19 cellular contexts compared by ENCODE assay signal in the genomic region with DNA sequence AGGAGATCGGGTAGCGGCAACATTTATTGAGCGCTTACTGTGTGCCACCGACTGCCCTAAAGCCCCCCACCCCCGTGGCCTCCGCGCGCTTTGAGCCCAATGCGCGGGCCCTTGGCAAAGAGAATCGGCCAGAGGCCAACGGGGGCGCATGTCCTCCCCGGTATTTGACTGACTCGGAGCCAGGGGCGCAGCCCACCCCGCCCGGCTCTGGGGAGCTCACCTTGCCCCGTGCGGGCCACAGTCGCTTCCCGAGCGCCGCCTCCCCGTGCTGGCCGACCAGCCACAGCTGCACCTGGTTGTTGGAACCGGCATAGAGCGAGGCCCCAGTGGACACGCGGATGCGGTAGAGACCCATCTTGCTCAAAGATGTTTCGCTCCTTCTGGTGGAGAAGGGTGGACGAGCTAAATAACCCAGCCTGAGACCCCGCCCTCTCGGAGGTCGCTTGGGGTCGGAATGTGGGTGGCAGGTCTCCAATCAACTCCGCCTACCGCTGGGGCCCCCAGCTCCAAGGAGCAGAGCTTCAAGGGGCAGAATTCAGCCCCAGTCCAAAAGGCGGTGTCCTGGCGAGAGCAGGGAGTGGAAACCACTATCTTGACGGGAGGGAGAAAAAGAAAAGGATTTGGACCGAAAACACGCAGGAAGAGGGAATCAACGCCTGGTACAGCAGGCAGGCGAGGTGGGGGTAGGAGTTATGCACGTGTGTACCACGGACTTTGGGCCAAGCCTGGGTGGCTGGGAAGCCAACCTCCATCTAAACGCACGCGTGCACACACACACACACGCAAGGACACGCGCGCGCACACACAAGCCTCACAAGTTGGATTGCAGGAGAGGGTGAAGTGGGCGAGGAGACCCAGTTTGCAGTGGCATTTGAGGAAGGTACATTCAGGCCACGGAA. TPM values are rescaled to one million over a fixed set of nuclear protein-coding genes. Genes with fewer than 3 reads are reported as not detected.
DNase-seq lines count a peak whose midpoint lies in the region; ATAC-seq, FAIRE-seq and TF ChIP-seq lines count a peak whose summit lies in the region.
"Had no signal": no experiment of that assay in that cellular context is flagged by ENCODE, and none has a peak within 500 bp of the region (broad histone marks: within the 10 kb centered on the region; RNA-seq: fewer than 3 reads in every experiment).

A gene with protein sequence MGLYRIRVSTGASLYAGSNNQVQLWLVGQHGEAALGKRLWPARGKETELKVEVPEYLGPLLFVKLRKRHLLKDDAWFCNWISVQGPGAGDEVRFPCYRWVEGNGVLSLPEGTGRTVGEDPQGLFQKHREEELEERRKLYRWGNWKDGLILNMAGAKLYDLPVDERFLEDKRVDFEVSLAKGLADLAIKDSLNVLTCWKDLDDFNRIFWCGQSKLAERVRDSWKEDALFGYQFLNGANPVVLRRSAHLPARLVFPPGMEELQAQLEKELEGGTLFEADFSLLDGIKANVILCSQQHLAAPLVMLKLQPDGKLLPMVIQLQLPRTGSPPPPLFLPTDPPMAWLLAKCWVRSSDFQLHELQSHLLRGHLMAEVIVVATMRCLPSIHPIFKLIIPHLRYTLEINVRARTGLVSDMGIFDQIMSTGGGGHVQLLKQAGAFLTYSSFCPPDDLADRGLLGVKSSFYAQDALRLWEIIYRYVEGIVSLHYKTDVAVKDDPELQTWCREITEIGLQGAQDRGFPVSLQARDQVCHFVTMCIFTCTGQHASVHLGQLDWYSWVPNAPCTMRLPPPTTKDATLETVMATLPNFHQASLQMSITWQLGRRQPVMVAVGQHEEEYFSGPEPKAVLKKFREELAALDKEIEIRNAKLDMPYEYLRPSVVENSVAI (minus strand): TSS at position 382 of the 899 bp plus-strand sequence. CDS start 27 bp downstream, at position 355.

- H3K9me3 Mint-ChIP-seq in activated naive CD8-positive, alpha-beta T cell (ENCODE audit: low read depth) = no peaks in the 10 kb centered on the region
- no peaks in the 10 kb centered on the region for H3K9me3 Mint-ChIP-seq in activated naive CD8-positive, alpha-beta T cell treated with anti-CD3 and anti-CD28 coated beads for 36 hours
- H3K9me3 Mint-ChIP-seq in activated T-helper 17 cell treated with anti-CD3 and anti-CD28 coated beads, Interleukin-2, amount 50 U/mL, for 72 hours = no peaks in the 10 kb centered on the region
- H3K9me3 Mint-ChIP-seq in stimulated activated naive B cell treated with anti-CD40 and anti-IgM and Interleukin-4, amounts not matched to agents 10 μg/mL and 1 μg/mL and 100 μg/mL, for 72 hours = peaks cover 0 to 1% of the 10 kb centered on the region in 2 donors
- H3K9me3 Mint-ChIP-seq in CD4-positive, alpha-beta T cell = no peaks in the 10 kb centered on the region
- no peaks in the 10 kb centered on the region for H3K9me3 Mint-ChIP-seq in naive thymus-derived CD4-positive, alpha-beta T cell
- H3K9me3 Mint-ChIP-seq: memory B cell had no signal

- no peaks in the 10 kb centered on the region for H3K9me1 ChIP-seq in keratinocyte (ENCODE audit: control insufficient read depth, extremely low read depth, insufficient read depth, low read length)

- TF ChIP-seq CTCF in keratinocyte (optimal IDR thresholded peaks at IDR 0.05 in 1 of 3, IDR thresholded peaks at IDR 0.05 in 1 of 3, conservative IDR thresholded peaks at IDR 0.05 in 1 of 3; ENCODE audit: extremely low read depth in 1 of 3, insufficient read depth in 2 of 3, low read length in 3 of 3) (no peak), D721Med (IDR thresholded peaks at IDR 0.05; ENCODE audit: insufficient read depth, missing control alignments) (no peak)
- no peak for TF ChIP-seq CTCF in CD4-positive, alpha-beta T cell (IDR thresholded peaks at IDR 0.05)

- no peak within 1 kb of the TSS for H3K27ac Mint-ChIP-seq in activated naive CD8-positive, alpha-beta T cell
- H3K27ac Mint-ChIP-seq in activated naive CD8-positive, alpha-beta T cell treated with anti-CD3 and anti-CD28 coated beads for 36 hours = no peak within 1 kb of the TSS
- H3K27ac Mint-ChIP-seq in activated T-helper 17 cell treated with anti-CD3 and anti-CD28 coated beads, Interleukin-2, amount 50 U/mL, for 72 hours = no peak within 1 kb of the TSS
- H3K27ac Mint-ChIP-seq in stimulated activated naive B cell treated with anti-CD40 and anti-IgM and Interleukin-4, amounts not matched to agents 10 μg/mL and 1 μg/mL and 100 μg/mL, for 72 hours = peak within 1 kb of the TSS; percentile 25
- H3K27ac Mint-ChIP-seq in CD4-positive, alpha-beta T cell = no peak within 1 kb of the TSS
- H3K27ac Mint-ChIP-seq in naive thymus-derived CD4-positive, alpha-beta T cell = peak within 1 kb of the TSS in 1 of 9 donors; percentile 19
- H3K27ac Mint-ChIP-seq: memory B cell had no signal

- no peaks in the 10 kb centered on the region for H3K9me3 ChIP-seq in keratinocyte (ENCODE audit: control insufficient read depth, low read depth, low read length)
- H3K9me3 ChIP-seq in CD4-positive, alpha-beta T cell (ENCODE audit: control insufficient read depth, low read length) = no peaks in the 10 kb centered on the region
- no peaks in the 10 kb centered on the region for H3K9me3 ChIP-seq in naive thymus-derived CD4-positive, alpha-beta T cell (ENCODE audit: control insufficient read depth in 2 of 3, low read length in 3 of 3)
- H3K9me3 ChIP-seq: heart right ventricle, ovary, testis had no signal

- intact Hi-C loops in CD4-positive, alpha-beta T cell (cut with DNase I, micrococcal nuclease) = no loop called here
- intact Hi-C loops in naive thymus-derived CD4-positive, alpha-beta T cell (cut with micrococcal nuclease) = no loop called here

- peak within 1 kb of the TSS; percentile 27 for H3K4me2 ChIP-seq in keratinocyte (ENCODE audit: control insufficient read depth, extremely low read depth, insufficient read depth, low read depth, low read length)

- dilution Hi-C loops in keratinocyte (cut with MboI; ENCODE audit: extremely low pct_ligation_motif_present, low sequenced_read_pairs) = no loop called here

- no peak within 1 kb of the TSS for H3K27ac ChIP-seq in keratinocyte (ENCODE audit: control insufficient read depth, insufficient read depth, low read length)
- H3K27ac ChIP-seq in CD4-positive, alpha-beta T cell (ENCODE audit: low read depth, low read length) = no peak within 1 kb of the TSS
- H3K27ac ChIP-seq in naive thymus-derived CD4-positive, alpha-beta T cell (ENCODE audit: low read depth, low read length) = no peak within 1 kb of the TSS
- H3K27ac ChIP-seq: heart right ventricle, ovary, testis had no signal

- peaks cover 42% of the 10 kb centered on the region for H3K27me3 Mint-ChIP-seq in activated naive CD8-positive, alpha-beta T cell
- H3K27me3 Mint-ChIP-seq in activated naive CD8-positive, alpha-beta T cell treated with anti-CD3 and anti-CD28 coated beads for 36 hours = peaks cover 82% of the 10 kb centered on the region
- H3K27me3 Mint-ChIP-seq in activated T-helper 17 cell treated with anti-CD3 and anti-CD28 coated beads, Interleukin-2, amount 50 U/mL, for 72 hours = peaks cover 56% of the 10 kb centered on the region
- H3K27me3 Mint-ChIP-seq in stimulated activated naive B cell treated with anti-CD40 and anti-IgM and Interleukin-4, amounts not matched to agents 10 μg/mL and 1 μg/mL and 100 μg/mL, for 72 hours = peaks cover 63 to 82% of the 10 kb centered on the region in 2 donors
- peaks cover 85% of the 10 kb centered on the region for H3K27me3 Mint-ChIP-seq in CD4-positive, alpha-beta T cell
- H3K27me3 Mint-ChIP-seq in naive thymus-derived CD4-positive, alpha-beta T cell = peaks cover 60 to 85% (median 69%) of the 10 kb centered on the region in 5 donors

- H3K4me3 ChIP-seq in keratinocyte (ENCODE audit: control insufficient read depth in 2 of 3, extremely low read depth in 1 of 3, insufficient read depth in 2 of 3, low read depth in 1 of 3, low read length in 3 of 3) = no peak within 1 kb of the TSS
- no peak within 1 kb of the TSS for H3K4me3 ChIP-seq in naive thymus-derived CD4-positive, alpha-beta T cell (ENCODE audit: low read length)
- H3K4me3 ChIP-seq: ovary, testis had no signal

- H3K27me3 ChIP-seq in keratinocyte (ENCODE audit: control insufficient read depth, extremely low read depth, insufficient read depth, low read length) = peaks cover 51% of the 10 kb centered on the region
- peaks cover 49% of the 10 kb centered on the region for H3K27me3 ChIP-seq in CD4-positive, alpha-beta T cell (ENCODE audit: control insufficient read depth, insufficient read depth, low read length)
- H3K27me3 ChIP-seq in naive thymus-derived CD4-positive, alpha-beta T cell (ENCODE audit: control insufficient read depth in 2 of 2, insufficient read depth in 2 of 2, low read length in 2 of 2) = peaks cover 0 to 10% of the 10 kb centered on the region in 2 donors
- H3K27me3 ChIP-seq: ovary, testis had no signal

- H3K4me1 ChIP-seq in keratinocyte (ENCODE audit: control insufficient read depth, extremely low read depth, insufficient read depth, low read length) = no peaks in the 10 kb centered on the region
- H3K4me1 ChIP-seq in naive thymus-derived CD4-positive, alpha-beta T cell (ENCODE audit: control insufficient read depth in 2 of 2, insufficient read depth in 2 of 2, low read length in 2 of 2) = no peaks in the 10 kb centered on the region
- H3K4me1 ChIP-seq: testis had no signal

- H3K4me3 Mint-ChIP-seq in activated naive CD8-positive, alpha-beta T cell = peak within 1 kb of the TSS; percentile 38
- no peak within 1 kb of the TSS for H3K4me3 Mint-ChIP-seq in activated naive CD8-positive, alpha-beta T cell treated with anti-CD3 and anti-CD28 coated beads for 36 hours
- H3K4me3 Mint-ChIP-seq in activated T-helper 17 cell treated with anti-CD3 and anti-CD28 coated beads, Interleukin-2, amount 50 U/mL, for 72 hours = peak within 1 kb of the TSS; percentile 19
- H3K4me3 Mint-ChIP-seq in stimulated activated naive B cell treated with anti-CD40 and anti-IgM and Interleukin-4, amounts not matched to agents 10 μg/mL and 1 μg/mL and 100 μg/mL, for 72 hours = peak within 1 kb of the TSS; percentile 17 to 37
- H3K4me3 Mint-ChIP-seq in CD4-positive, alpha-beta T cell = no peak within 1 kb of the TSS
- H3K4me3 Mint-ChIP-seq in naive thymus-derived CD4-positive, alpha-beta T cell = peak within 1 kb of the TSS in 3 of 10 donors; percentile 21 to 56 (median 40)

- H3K4me1 Mint-ChIP-seq in activated naive CD8-positive, alpha-beta T cell (ENCODE audit: low read depth) = peaks cover 14% of the 10 kb centered on the region
- peaks cover 14% of the 10 kb centered on the region for H3K4me1 Mint-ChIP-seq in activated naive CD8-positive, alpha-beta T cell treated with anti-CD3 and anti-CD28 coated beads for 36 hours
- peaks cover 8% of the 10 kb centered on the region for H3K4me1 Mint-ChIP-seq in activated T-helper 17 cell treated with anti-CD3 and anti-CD28 coated beads, Interleukin-2, amount 50 U/mL, for 72 hours
- H3K4me1 Mint-ChIP-seq in stimulated activated naive B cell treated with anti-CD40 and anti-IgM and Interleukin-4, amounts not matched to agents 10 μg/mL and 1 μg/mL and 100 μg/mL, for 72 hours = peaks cover 24 to 41% of the 10 kb centered on the region in 2 donors
- H3K4me1 Mint-ChIP-seq in CD4-positive, alpha-beta T cell (ENCODE audit: low read depth) = peaks cover 7% of the 10 kb centered on the region
- peaks cover 4 to 18% (median 14%) of the 10 kb centered on the region in 7 donors for H3K4me1 Mint-ChIP-seq in naive thymus-derived CD4-positive, alpha-beta T cell

- no peak within 1 kb of the TSS for H3K9ac ChIP-seq in keratinocyte (ENCODE audit: control insufficient read depth, extremely low read depth, insufficient read depth, low read length)

- H3K36me3 ChIP-seq in keratinocyte (ENCODE audit: control insufficient read depth in 2 of 2, extremely low read depth in 1 of 2, insufficient read depth in 2 of 2, low read length in 2 of 2) = no peaks in the 10 kb centered on the region
- no peaks in the 10 kb centered on the region for H3K36me3 ChIP-seq in naive thymus-derived CD4-positive, alpha-beta T cell (ENCODE audit: control insufficient read depth in 2 of 3, insufficient read depth in 3 of 3, low read length in 3 of 3)
- H3K36me3 ChIP-seq: heart right ventricle, ovary had no signal

- no peak for DNase-seq in activated naive CD8-positive, alpha-beta T cell treated with anti-CD3 and anti-CD28 coated beads for 36 hours
- DNase-seq in keratinocyte (ENCODE audit: low read depth, low spot score) = no peak
- no peak for DNase-seq in stimulated activated naive B cell treated with anti-CD40 and anti-IgM and Interleukin-4, amounts not matched to agents 10 μg/mL and 1 μg/mL and 100 μg/mL, for 72 hours
- DNase-seq in CD4-positive, alpha-beta T cell = no peak
- no peak for DNase-seq in D721Med (ENCODE audit: insufficient read length, low spot score)
- DNase-seq in naive thymus-derived CD4-positive, alpha-beta T cell = no peak
- DNase-seq: activated CD8-positive, alpha-beta memory T cell treated with anti-CD3 and anti-CD28 coated beads, Interleukin-2, amount 50 U/mL, for 48 hours; heart right ventricle; NCI-H446 treated with DMSO at 0.1 percent for 48 hours; OCI-M1; stimulated activated CD4-positive, alpha-beta T cell treated with anti-CD3 and anti-CD28 coated beads, Interleukin-12 subunit alpha, Interleukin-12 subunit beta, amount 100 ng/mL, for 4 hours; testis had no signal

- H4K20me1 ChIP-seq in keratinocyte (ENCODE audit: control insufficient read depth, extremely low read depth, insufficient read depth, low read length) = no peaks in the 10 kb centered on the region

- ATAC-seq in activated T-helper 17 cell treated with anti-CD3 and anti-CD28 coated beads, Interleukin-2, amount 50 U/mL, for 72 hours (replicated peaks) = no peak
- no peak for ATAC-seq in stimulated activated naive B cell treated with anti-CD40 and anti-IgM and Interleukin-4, amounts not matched to agents 10 μg/mL and 1 μg/mL and 100 μg/mL, for 72 hours (replicated peaks)
- ATAC-seq in CD4-positive, alpha-beta T cell (ENCODE audit: poor library complexity) = no peak
- ATAC-seq in naive thymus-derived CD4-positive, alpha-beta T cell = no peak
- ATAC-seq: esophagus mucosa had no signal

- H3K79me2 ChIP-seq in keratinocyte (ENCODE audit: control insufficient read depth, insufficient read depth, low read length) = no peaks in the 10 kb centered on the region

- no peaks in the 10 kb centered on the region for H3K36me3 Mint-ChIP-seq in activated naive CD8-positive, alpha-beta T cell
- H3K36me3 Mint-ChIP-seq in activated naive CD8-positive, alpha-beta T cell treated with anti-CD3 and anti-CD28 coated beads for 36 hours = no peaks in the 10 kb centered on the region
- no peaks in the 10 kb centered on the region for H3K36me3 Mint-ChIP-seq in activated T-helper 17 cell treated with anti-CD3 and anti-CD28 coated beads, Interleukin-2, amount 50 U/mL, for 72 hours (ENCODE audit: low read depth)
- H3K36me3 Mint-ChIP-seq in stimulated activated naive B cell treated with anti-CD40 and anti-IgM and Interleukin-4, amounts not matched to agents 10 μg/mL and 1 μg/mL and 100 μg/mL, for 72 hours = peaks cover 0 to 3% of the 10 kb centered on the region in 2 donors
- no peaks in the 10 kb centered on the region for H3K36me3 Mint-ChIP-seq in CD4-positive, alpha-beta T cell (ENCODE audit: low read depth)
- H3K36me3 Mint-ChIP-seq in naive thymus-derived CD4-positive, alpha-beta T cell = peaks cover 0 to 5% (median 0%) of the 10 kb centered on the region in 5 donors
- H3K36me3 Mint-ChIP-seq: memory B cell had no signal

- CTCF ChIA-PET in CD4-positive, alpha-beta T cell (lab: Charles Lee) = no interaction called here
- CTCF ChIA-PET in naive thymus-derived CD4-positive, alpha-beta T cell (lab: Charles Lee) = no interaction called here

- H2AFZ ChIP-seq in keratinocyte (ENCODE audit: control insufficient read depth, low read length) = no peak within 1 kb of the TSS

- POLR2A ChIA-PET in CD4-positive, alpha-beta T cell (lab: Charles Lee) = no interaction called here
- POLR2A ChIA-PET in naive thymus-derived CD4-positive, alpha-beta T cell (lab: Charles Lee) = no interaction called here

- no peak for FAIRE-seq in keratinocyte (lab: Jason Lieb, UNC)
- no peak for FAIRE-seq in D721Med (lab: Jason Lieb, UNC)
- FAIRE-seq: GM12891 had no signal

RNA-seq across cellular contexts. Expression of the gene that starts here (rescaled TPM):
- total RNA-seq in activated naive CD8-positive, alpha-beta T cell treated with anti-CD3 and anti-CD28 coated beads for 36 hours = under 1 TPM; 0.18 to 0.25 TPM
- under 1 TPM in 1 of 2 donors, not detected in 1; 0.24 TPM for total RNA-seq in activated T-helper 17 cell treated with anti-CD3 and anti-CD28 coated beads, Interleukin-2, amount 50 U/mL, for 72 hours
- polyA plus RNA-seq in keratinocyte = 0.02 to 0.04 TPM (median 0.04 TPM) in 3 replicates
- polyA plus RNA-seq in keratinocyte (2011; ENCODE audit: low read depth) = not detected
- 0.04 TPM in 1 of 2 replicates, not detected in the other for polyA plus RNA-seq in keratinocyte (2011; cell fraction: cytosol; rRNA removed)
- polyA plus RNA-seq in keratinocyte (2011; cell fraction: nucleus; rRNA removed) = not detected in 2 replicates
- polyA plus RNA-seq in keratinocyte (2012; ENCODE audit: low replicate concordance) = not detected in 2 replicates
- not detected in 3 replicates for polyA minus RNA-seq in keratinocyte
- polyA minus RNA-seq in keratinocyte (2011; cell fraction: cytosol; rRNA and poly(A)+ RNA removed) = not detected
- not detected in 2 replicates for polyA minus RNA-seq in keratinocyte (2011; cell fraction: nucleus; rRNA and poly(A)+ RNA removed)
- under 1 TPM in 1 of 2 experiments, not detected in 1; 0.36 TPM for total RNA-seq in CD4-positive, alpha-beta T cell
- total RNA-seq in naive thymus-derived CD4-positive, alpha-beta T cell = under 1 TPM in 3 of 5 experiments, not detected in 2; 0.44 to 0.60 (median 0.50) TPM
- polyA plus RNA-seq in naive thymus-derived CD4-positive, alpha-beta T cell = not detected
- total RNA-seq: Daoy had no signal
- polyA plus RNA-seq: heart right ventricle had no signal

Comparison
In these comparisons a context has a peak if more than half of its experiments do, and no peak if none do; other contexts are left out.
1. H3K4me3 Mint-ChIP-seq: peak in activated naive CD8-positive, alpha-beta T cell (single experiment), activated T-helper 17 cell treated with anti-CD3 and anti-CD28 coated beads, Interleukin-2, amount 50 U/mL, for 72 hours (single experiment) and stimulated activated naive B cell treated with anti-CD40 and anti-IgM and Interleukin-4, amounts not matched to agents 10 μg/mL and 1 μg/mL and 100 μg/mL, for 72 hours (2 of 2); none in activated naive CD8-positive, alpha-beta T cell treated with anti-CD3 and anti-CD28 coated beads for 36 hours (single experiment) and CD4-positive, alpha-beta T cell (single experiment).